8 cellular contexts compared by ENCODE assay signal in the genomic region with DNA sequence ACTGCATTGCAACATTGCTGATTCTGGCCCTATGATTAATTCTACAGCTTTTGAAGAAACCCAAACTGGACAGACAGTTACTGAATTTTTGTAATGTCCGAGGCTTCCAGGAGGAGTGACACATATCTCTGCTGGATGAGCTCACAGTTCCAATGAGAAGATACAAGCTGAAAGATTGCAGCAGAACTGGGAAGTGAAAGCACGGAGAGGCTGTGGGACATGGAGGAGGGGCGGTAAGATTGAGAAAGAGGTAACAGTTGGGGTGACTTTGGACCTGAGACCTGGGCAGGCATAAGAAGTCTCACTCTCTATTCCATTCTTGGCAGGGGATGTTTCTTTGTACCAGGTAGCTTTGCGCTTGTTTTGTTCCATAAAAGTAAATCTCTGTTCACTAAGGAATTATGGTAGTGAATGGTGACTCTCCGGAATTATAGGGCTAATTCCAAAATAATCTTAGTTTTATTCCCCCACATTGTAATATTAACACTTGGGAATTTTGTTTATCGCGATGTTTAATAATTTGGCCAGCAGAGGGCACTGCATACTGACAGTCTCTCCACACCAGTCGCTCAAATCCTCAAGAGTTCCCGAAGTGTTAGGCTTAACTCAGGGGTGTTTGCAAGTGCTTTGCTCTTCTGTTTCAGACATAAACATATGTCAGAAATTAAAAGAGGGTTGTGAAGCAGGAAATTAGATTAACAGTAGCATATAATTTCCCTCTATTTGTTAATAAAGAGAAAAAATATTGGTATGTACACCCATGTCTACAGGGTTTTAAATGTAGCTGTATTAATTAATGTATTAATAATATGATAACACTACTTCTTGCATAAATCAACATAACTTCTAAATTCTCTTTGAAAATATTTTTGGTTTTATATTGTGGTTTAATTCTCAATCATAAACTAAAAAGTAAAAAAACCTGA.
DNase-seq lines count a peak whose midpoint lies in the region; ATAC-seq and TF ChIP-seq lines count a peak whose summit lies in the region.

No MANE protein-coding gene starts in this region.

- no peaks in the 10 kb centered on the region for H4K20me1 ChIP-seq in GM23338 (replicated peaks; ENCODE audit: insufficient read depth)

- H3K27me3 ChIP-seq in GM23338 (ENCODE audit: insufficient read depth) (no peaks in the 10 kb centered on the region), lung (ENCODE audit: control insufficient read depth, insufficient read depth) (no peaks in the 10 kb centered on the region), thyroid gland (no peaks in the 10 kb centered on the region)

- H3K27ac ChIP-seq in GM23338 (ENCODE audit: low read depth) (no peak overlapping the region), lung (ENCODE audit: low read depth in 1 of 2, low read length in 1 of 2) (no peak overlapping the region), thyroid gland (no peak overlapping the region)

- intact Hi-C loops in thyroid gland (cut with DNase I) = no loop called here

- no peaks in the 10 kb centered on the region for H3F3A ChIP-seq in GM23338 (replicated peaks; ENCODE audit: low read depth)

- H3K9me3 ChIP-seq in lung (ENCODE audit: control insufficient read depth in 2 of 2, insufficient read depth in 1 of 2, low read length in 1 of 2) (no peaks in the 10 kb centered on the region), thyroid gland (no peaks in the 10 kb centered on the region)

- peaks cover 64% of the 10 kb centered on the region for H3K9me3 Mint-ChIP-seq in GM23338

- no peak overlapping the region for H3K4me2 ChIP-seq in GM23338

- no peak overlapping the region for H3K4me3 Mint-ChIP-seq in GM23338

- no peaks in the 10 kb centered on the region for H3K79me2 ChIP-seq in GM23338 (replicated peaks; ENCODE audit: insufficient read depth)

- DNase-seq in NCI-H2171 treated with DMSO at 0.1 percent for 48 hours (lab: John Stamatoyannopoulos, UW) = peak; percentile 12
- no peak for DNase-seq in NCI-H2171 (lab: John Stamatoyannopoulos, UW)
- peak; percentile 76 for DNase-seq in GM23338 (ENCODE audit: low spot score)
- peak; percentile 76 for DNase-seq in NCI-H1105 (lab: John Stamatoyannopoulos, UW)
- DNase-seq in dermis blood vessel endothelial cell = peak; percentile 76
- no peak for DNase-seq in lung (ENCODE audit: low spot score)
- peak; percentile 13 to 17 for DNase-seq in thyroid gland

- H3K4me1 ChIP-seq in GM23338 (ENCODE audit: insufficient read depth) (no peaks in the 10 kb centered on the region), lung (ENCODE audit: control insufficient read depth in 2 of 2, insufficient read depth in 2 of 2, low read length in 2 of 2) (no peaks in the 10 kb centered on the region), thyroid gland (no peaks in the 10 kb centered on the region)

- no peak for TF ChIP-seq POLR2A in thyroid gland (IDR thresholded peaks at IDR 0.05)

- peak overlapping the region; percentile 84 for H2AFZ ChIP-seq in GM23338

- H3K27me3 Mint-ChIP-seq in GM23338 (ENCODE audit: insufficient read depth, low read depth, poor library complexity) = peaks cover 4% of the 10 kb centered on the region

- WGBS in lung, 2 donors = 9 to 14% methylated on average over 9 of the region's 9 CpGs
- 11 to 13% methylated on average over 9 of the region's 9 CpGs for WGBS in thyroid gland, 2 donors

- peak; percentile 42; the same call in 1 of the 3 replicates for ATAC-seq in GM23338
- peak; percentile 78 for ATAC-seq in SK-N-SH treated with all-trans-retinoic acid at 6 μM for 48 hours
- ATAC-seq in lung (ENCODE audit: insufficient read depth, low FRiP score) = peak; percentile 74

- TF ChIP-seq CTCF in GM23338 (conservative IDR thresholded peaks at IDR 0.05; ENCODE audit: low read depth in 2 of 2) (peak; percentile 68 to 80), lung (IDR thresholded peaks at IDR 0.05; ENCODE audit: control extremely low read depth, extremely low read depth) (peak; percentile 16), thyroid gland (IDR thresholded peaks at IDR 0.05) (peak in 5 of 6 experiments; percentile 24 to 59 (median 33))

- H3K36me3 ChIP-seq in GM23338 (ENCODE audit: insufficient read depth) (no peaks in the 10 kb centered on the region), lung (ENCODE audit: control insufficient read depth in 2 of 2, insufficient read depth in 2 of 2, low read length in 2 of 2) (no peaks in the 10 kb centered on the region), thyroid gland (no peaks in the 10 kb centered on the region)

- H3K27ac Mint-ChIP-seq in GM23338 = no peak overlapping the region

- peaks cover 10% of the 10 kb centered on the region for H3K36me3 Mint-ChIP-seq in GM23338 (ENCODE audit: low read depth)

- H3K4me3 ChIP-seq in GM23338 (no peak overlapping the region), lung (no peak overlapping the region), thyroid gland (replicated peaks in 1 of 3) (no peak overlapping the region)

- H3K9me2 ChIP-seq in GM23338 (ENCODE audit: insufficient read depth) = no peaks in the 10 kb centered on the region

- H3K4me1 Mint-ChIP-seq in GM23338 = no peaks in the 10 kb centered on the region

TF ChIP-seq in SK-N-SH treated with all-trans-retinoic acid at 6 μM for 48 hours, 23 proteins besides CTCF, POLR2A, EP300 and RAD21 (continues in another document):
- TF ChIP-seq, protein P1, sequence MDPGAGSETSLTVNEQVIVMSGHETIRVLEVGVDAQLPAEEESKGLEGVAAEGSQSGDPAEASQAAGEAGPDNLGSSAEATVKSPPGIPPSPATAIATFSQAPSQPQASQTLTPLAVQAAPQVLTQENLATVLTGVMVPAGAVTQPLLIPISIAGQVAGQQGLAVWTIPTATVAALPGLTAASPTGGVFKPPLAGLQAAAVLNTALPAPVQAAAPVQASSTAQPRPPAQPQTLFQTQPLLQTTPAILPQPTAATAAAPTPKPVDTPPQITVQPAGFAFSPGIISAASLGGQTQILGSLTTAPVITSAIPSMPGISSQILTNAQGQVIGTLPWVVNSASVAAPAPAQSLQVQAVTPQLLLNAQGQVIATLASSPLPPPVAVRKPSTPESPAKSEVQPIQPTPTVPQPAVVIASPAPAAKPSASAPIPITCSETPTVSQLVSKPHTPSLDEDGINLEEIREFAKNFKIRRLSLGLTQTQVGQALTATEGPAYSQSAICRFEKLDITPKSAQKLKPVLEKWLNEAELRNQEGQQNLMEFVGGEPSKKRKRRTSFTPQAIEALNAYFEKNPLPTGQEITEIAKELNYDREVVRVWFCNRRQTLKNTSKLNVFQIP (CRISPR knock-in tag; IDR thresholded peaks at IDR 0.05; ENCODE audit: borderline replicate concordance, low read depth) = no peak
- TF ChIP-seq, protein P2, sequence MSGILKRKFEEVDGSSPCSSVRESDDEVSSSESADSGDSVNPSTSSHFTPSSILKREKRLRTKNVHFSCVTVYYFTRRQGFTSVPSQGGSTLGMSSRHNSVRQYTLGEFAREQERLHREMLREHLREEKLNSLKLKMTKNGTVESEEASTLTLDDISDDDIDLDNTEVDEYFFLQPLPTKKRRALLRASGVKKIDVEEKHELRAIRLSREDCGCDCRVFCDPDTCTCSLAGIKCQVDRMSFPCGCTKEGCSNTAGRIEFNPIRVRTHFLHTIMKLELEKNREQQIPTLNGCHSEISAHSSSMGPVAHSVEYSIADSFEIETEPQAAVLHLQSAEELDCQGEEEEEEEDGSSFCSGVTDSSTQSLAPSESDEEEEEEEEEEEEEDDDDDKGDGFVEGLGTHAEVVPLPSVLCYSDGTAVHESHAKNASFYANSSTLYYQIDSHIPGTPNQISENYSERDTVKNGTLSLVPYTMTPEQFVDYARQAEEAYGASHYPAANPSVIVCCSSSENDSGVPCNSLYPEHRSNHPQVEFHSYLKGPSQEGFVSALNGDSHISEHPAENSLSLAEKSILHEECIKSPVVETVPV (CRISPR knock-in tag; IDR thresholded peaks at IDR 0.05) = no peak
- TF ChIP-seq, protein P3, sequence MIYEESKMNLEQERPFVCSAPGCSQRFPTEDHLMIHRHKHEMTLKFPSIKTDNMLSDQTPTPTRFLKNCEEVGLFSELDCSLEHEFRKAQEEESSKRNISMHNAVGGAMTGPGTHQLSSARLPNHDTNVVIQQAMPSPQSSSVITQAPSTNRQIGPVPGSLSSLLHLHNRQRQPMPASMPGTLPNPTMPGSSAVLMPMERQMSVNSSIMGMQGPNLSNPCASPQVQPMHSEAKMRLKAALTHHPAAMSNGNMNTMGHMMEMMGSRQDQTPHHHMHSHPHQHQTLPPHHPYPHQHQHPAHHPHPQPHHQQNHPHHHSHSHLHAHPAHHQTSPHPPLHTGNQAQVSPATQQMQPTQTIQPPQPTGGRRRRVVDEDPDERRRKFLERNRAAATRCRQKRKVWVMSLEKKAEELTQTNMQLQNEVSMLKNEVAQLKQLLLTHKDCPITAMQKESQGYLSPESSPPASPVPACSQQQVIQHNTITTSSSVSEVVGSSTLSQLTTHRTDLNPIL (CRISPR knock-in tag; IDR thresholded peaks at IDR 0.05; ENCODE audit: low read depth) = no peak
- TF ChIP-seq ZC3H10 (CRISPR knock-in tag; IDR thresholded peaks at IDR 0.05) (no peak), ZNF70 (CRISPR knock-in tag; IDR thresholded peaks at IDR 0.05) (no peak), GLIS3 (CRISPR knock-in tag; IDR thresholded peaks at IDR 0.05) (no peak), RARB (CRISPR knock-in tag; IDR thresholded peaks at IDR 0.05) (no peak), ZFP30 (CRISPR knock-in tag; IDR thresholded peaks at IDR 0.05) (no peak), OSR1 (CRISPR knock-in tag; IDR thresholded peaks at IDR 0.05) (no peak), CSDC2 (CRISPR knock-in tag; IDR thresholded peaks at IDR 0.05) (no peak), ZNF565 (CRISPR knock-in tag; conservative IDR thresholded peaks at IDR 0.05; ENCODE audit: low read depth) (no peak), TOX (CRISPR knock-in tag; IDR thresholded peaks at IDR 0.05; ENCODE audit: borderline replicate concordance) (no peak), ARNTL (CRISPR knock-in tag; IDR thresholded peaks at IDR 0.05; ENCODE audit: borderline replicate concordance, low read depth) (no peak), SNAI2 (CRISPR knock-in tag; IDR thresholded peaks at IDR 0.05) (no peak)
- TF ChIP-seq, protein P4, sequence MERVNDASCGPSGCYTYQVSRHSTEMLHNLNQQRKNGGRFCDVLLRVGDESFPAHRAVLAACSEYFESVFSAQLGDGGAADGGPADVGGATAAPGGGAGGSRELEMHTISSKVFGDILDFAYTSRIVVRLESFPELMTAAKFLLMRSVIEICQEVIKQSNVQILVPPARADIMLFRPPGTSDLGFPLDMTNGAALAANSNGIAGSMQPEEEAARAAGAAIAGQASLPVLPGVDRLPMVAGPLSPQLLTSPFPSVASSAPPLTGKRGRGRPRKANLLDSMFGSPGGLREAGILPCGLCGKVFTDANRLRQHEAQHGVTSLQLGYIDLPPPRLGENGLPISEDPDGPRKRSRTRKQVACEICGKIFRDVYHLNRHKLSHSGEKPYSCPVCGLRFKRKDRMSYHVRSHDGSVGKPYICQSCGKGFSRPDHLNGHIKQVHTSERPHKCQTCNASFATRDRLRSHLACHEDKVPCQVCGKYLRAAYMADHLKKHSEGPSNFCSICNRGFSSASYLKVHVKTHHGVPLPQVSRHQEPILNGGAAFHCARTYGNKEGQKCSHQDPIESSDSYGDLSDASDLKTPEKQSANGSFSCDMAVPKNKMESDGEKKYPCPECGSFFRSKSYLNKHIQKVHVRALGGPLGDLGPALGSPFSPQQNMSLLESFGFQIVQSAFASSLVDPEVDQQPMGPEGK (CRISPR knock-in tag; IDR thresholded peaks at IDR 0.05; ENCODE audit: borderline replicate concordance) = no peak

Comparison
In these comparisons a context has a peak if more than half of its experiments do, and no peak if none do; other contexts are left out.
1. DNase-seq: peak in NCI-H2171 treated with DMSO at 0.1 percent for 48 hours (single experiment), GM23338 (single experiment), NCI-H1105 (single experiment), dermis blood vessel endothelial cell (single experiment) and thyroid gland (2 of 2); none in NCI-H2171 (single experiment) and lung (single experiment).
2. CTCF ChIP-seq: peak in every context shown above with its lines; median percentile 74 in GM23338; 33 in thyroid gland; 16 in lung.
3. Peak in every context shown above with its lines, with median percentiles within 50 percentile points of each other: ATAC-seq.